11 cellular contexts compared by ENCODE assay signal in the genomic region with DNA sequence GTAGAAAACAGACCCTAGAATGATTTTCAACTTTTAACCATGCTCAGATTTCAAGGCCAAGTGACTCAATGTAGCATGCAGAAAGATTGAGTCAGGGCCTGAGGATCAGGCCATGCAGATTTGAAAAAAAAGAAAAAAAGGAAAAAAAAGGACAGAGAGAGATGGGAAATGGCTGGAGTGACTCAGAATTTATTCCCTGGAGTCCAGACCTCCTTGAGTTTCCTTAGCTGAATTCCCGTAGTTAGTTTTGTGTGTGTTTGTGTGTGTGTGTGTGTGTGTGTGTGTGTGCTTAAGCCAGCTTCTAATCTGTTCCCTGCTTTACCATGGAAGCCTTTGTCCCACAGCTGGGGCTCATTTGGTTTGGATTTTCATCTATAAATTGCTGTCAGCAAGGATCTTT.
DNase-seq lines count a peak whose midpoint lies in the region; ATAC-seq, FAIRE-seq and TF ChIP-seq lines count a peak whose summit lies in the region.
"Had no signal": no experiment of that assay in that cellular context is flagged by ENCODE, and none has a peak within 500 bp of the region (broad histone marks: within the 10 kb centered on the region; RNA-seq: fewer than 3 reads in every experiment).

No MANE protein-coding gene starts in this region.

- no peaks in the 10 kb centered on the region for H3K36me3 ChIP-seq in pancreas
- no peaks in the 10 kb centered on the region for H3K36me3 ChIP-seq in effector memory CD4-positive, alpha-beta T cell (ENCODE audit: control insufficient read depth, insufficient read depth, low read length)

- FAIRE-seq in pancreas (lab: Jason Lieb, UNC): no peak

- no peak for TF ChIP-seq CTCF in RWPE1 (conservative IDR thresholded peaks at IDR 0.05; ENCODE audit: low read depth)
- no peak for TF ChIP-seq CTCF in fibroblast of the aortic adventitia (IDR thresholded peaks at IDR 0.05; ENCODE audit: insufficient read depth, low read length)
- TF ChIP-seq CTCF in pancreas (IDR thresholded peaks at IDR 0.05): no peak

- intact Hi-C loops in pancreas (cut with DNase I): no loop called here

- peak; percentile 83 for DNase-seq in AG20443 (ENCODE audit: low spot score)
- DNase-seq in RWPE1 (ENCODE audit: low spot score): peak; percentile 13
- peak; percentile 100 for DNase-seq in fibroblast of the aortic adventitia (ENCODE audit: low read depth)
- DNase-seq in pancreas: no peak
- DNase-seq in effector memory CD4-positive, alpha-beta T cell: no peak
- no peak for DNase-seq in NCI-H524 (lab: John Stamatoyannopoulos, UW)
- DNase-seq: endodermal cell; naive thymus-derived CD8-positive, alpha-beta T cell; SHP77 treated with DMSO at 0.1 percent for 48 hours had no signal

- H3K27ac ChIP-seq in RWPE1 (no peak overlapping the region), pancreas (no peak overlapping the region)
- H3K27ac ChIP-seq in effector memory CD4-positive, alpha-beta T cell (ENCODE audit: insufficient read depth, low read length, poor library complexity, severe bottlenecking): no peak overlapping the region

- 51 to 53% methylated on average over 1 of the region's 1 CpG for WGBS in pancreas, 2 donors

- no peaks in the 10 kb centered on the region for H3K9me3 ChIP-seq in pancreas
- H3K9me3 ChIP-seq in effector memory CD4-positive, alpha-beta T cell (ENCODE audit: control insufficient read depth, low read length): no peaks in the 10 kb centered on the region

- no peaks in the 10 kb centered on the region for H3K27me3 ChIP-seq in pancreas
- no peaks in the 10 kb centered on the region for H3K27me3 ChIP-seq in effector memory CD4-positive, alpha-beta T cell (replicated peaks; ENCODE audit: control insufficient read depth, insufficient read depth, low read length, poor library complexity, severe bottlenecking)

- CTCF ChIA-PET in RWPE1 (lab: Yijun Ruan, JAX): interaction anchor here (0.6 to 0.7 kb wide), 2 partner anchors 269 to 609 kb away, joined by 3 to 5 read pairs; no protein-coding TSS in a partner anchor

- H3K4me3 ChIP-seq in fibroblast of the aortic adventitia (ENCODE audit: low read depth, low read length) (no peak overlapping the region), pancreas (no peak overlapping the region)
- H3K4me3 ChIP-seq in effector memory CD4-positive, alpha-beta T cell (ENCODE audit: insufficient read depth, low read depth, low read length, poor library complexity, severe bottlenecking): no peak overlapping the region

- no peaks in the 10 kb centered on the region for H3K4me1 ChIP-seq in pancreas
- no peaks in the 10 kb centered on the region for H3K4me1 ChIP-seq in effector memory CD4-positive, alpha-beta T cell (ENCODE audit: control insufficient read depth, insufficient read depth, low read length, poor library complexity, severe bottlenecking)

- ATAC-seq in pancreas (peak in 3 of 4 donors; percentile 36 to 72 (median 68)), HG02970 (IDR thresholded peaks at IDR 0.05; ENCODE audit: low FRiP score, unreplicated experiment) (no peak), HG03460 (IDR thresholded peaks at IDR 0.05; ENCODE audit: unreplicated experiment) (no peak)
- ATAC-seq: naive thymus-derived CD8-positive, alpha-beta T cell had no signal

- POLR2A ChIA-PET in RWPE1 (lab: Yijun Ruan, JAX; ENCODE audit: low non-redundant PET): no interaction called here

Comparison
In these comparisons a context has a peak if more than half of its experiments do, and no peak if none do; other contexts are left out.
1. DNase-seq: peak in AG20443 (single experiment), RWPE1 (single experiment) and fibroblast of the aortic adventitia (single experiment); none in pancreas (0 of 6), effector memory CD4-positive, alpha-beta T cell (0 of 3) and NCI-H524 (0 of 2).
2. ATAC-seq: peak in pancreas (3 of 4); none in HG02970 (single experiment) and HG03460 (single experiment).